In the genomic region with DNA sequence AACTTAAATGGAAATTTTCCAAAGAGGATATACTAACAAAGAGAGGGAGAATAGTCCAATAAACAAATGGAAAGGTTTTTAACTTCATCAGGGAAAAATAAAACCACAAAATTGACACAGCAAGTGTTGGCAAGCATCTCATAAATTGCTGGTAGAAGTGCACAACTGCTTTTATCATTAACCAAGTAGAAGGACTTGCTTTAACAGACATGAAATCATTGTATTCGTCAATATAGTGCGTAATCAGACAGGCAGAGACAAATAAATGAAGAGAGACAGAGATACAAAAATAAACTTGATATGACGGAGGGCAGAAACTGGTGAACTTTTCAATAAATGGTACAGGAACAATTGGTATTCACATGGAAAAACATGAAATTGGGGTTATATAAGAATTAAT, we compare ENCODE assay signal across 1 cellular context.
TF ChIP-seq lines count a peak whose summit lies in the region.

No MANE protein-coding gene starts in this region.

TF ChIP-seq in GM12878, 131 proteins besides CTCF, POLR2A, EP300 and RAD21:
- TF ChIP-seq CREB1 (IDR thresholded peaks at IDR 0.05; ENCODE audit: low read depth) = no peak
- TF ChIP-seq PML (IDR thresholded peaks at IDR 0.05; ENCODE audit: low read length) = no peak
- TF ChIP-seq PAX5 (IDR thresholded peaks at IDR 0.05; ENCODE audit: borderline replicate concordance, low read depth, low read length) = no peak
- no peak for TF ChIP-seq ZNF24 (IDR thresholded peaks at IDR 0.05)
- TF ChIP-seq, protein P1, sequence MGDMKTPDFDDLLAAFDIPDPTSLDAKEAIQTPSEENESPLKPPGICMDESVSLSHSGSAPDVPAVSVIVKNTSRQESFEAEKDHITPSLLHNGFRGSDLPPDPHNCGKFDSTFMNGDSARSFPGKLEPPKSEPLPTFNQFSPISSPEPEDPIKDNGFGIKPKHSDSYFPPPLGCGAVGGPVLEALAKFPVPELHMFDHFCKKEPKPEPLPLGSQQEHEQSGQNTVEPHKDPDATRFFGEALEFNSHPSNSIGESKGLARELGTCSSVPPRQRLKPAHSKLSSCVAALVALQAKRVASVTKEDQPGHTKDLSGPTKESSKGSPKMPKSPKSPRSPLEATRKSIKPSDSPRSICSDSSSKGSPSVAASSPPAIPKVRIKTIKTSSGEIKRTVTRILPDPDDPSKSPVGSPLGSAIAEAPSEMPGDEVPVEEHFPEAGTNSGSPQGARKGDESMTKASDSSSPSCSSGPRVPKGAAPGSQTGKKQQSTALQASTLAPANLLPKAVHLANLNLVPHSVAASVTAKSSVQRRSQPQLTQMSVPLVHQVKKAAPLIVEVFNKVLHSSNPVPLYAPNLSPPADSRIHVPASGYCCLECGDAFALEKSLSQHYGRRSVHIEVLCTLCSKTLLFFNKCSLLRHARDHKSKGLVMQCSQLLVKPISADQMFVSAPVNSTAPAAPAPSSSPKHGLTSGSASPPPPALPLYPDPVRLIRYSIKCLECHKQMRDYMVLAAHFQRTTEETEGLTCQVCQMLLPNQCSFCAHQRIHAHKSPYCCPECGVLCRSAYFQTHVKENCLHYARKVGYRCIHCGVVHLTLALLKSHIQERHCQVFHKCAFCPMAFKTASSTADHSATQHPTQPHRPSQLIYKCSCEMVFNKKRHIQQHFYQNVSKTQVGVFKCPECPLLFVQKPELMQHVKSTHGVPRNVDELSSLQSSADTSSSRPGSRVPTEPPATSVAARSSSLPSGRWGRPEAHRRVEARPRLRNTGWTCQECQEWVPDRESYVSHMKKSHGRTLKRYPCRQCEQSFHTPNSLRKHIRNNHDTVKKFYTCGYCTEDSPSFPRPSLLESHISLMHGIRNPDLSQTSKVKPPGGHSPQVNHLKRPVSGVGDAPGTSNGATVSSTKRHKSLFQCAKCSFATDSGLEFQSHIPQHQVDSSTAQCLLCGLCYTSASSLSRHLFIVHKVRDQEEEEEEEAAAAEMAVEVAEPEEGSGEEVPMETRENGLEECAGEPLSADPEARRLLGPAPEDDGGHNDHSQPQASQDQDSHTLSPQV (IDR thresholded peaks at IDR 0.05) = no peak
- TF ChIP-seq TAF1 (IDR thresholded peaks at IDR 0.05; ENCODE audit: borderline replicate concordance, low read depth, low read length) = no peak
TF ChIP-seq in GM12878: peak in this region for 0.
